Comparison of ENCODE assay signal across 2 cellular contexts in genomic region chr11:134278356-134278755, GRCh38.
TF ChIP-seq lines count a peak whose summit lies in the region.

No MANE protein-coding gene starts in this region.

TF ChIP-seq in GM23338, 12 proteins besides CTCF, POLR2A, EP300 and RAD21:
- TF ChIP-seq EZH2phosphoT487 (IDR thresholded peaks at IDR 0.05; ENCODE audit: unreplicated experiment), result no peak
- TF ChIP-seq CREB1 (CRISPR knock-in tag; IDR thresholded peaks at IDR 0.05; ENCODE audit: low read depth), result no peak
- TF ChIP-seq STAT1 (IDR thresholded peaks at IDR 0.05; ENCODE audit: unreplicated experiment), result no peak
- no peak for TF ChIP-seq ZNF331 (CRISPR knock-in tag; IDR thresholded peaks at IDR 0.05; ENCODE audit: low read depth)
- no peak for TF ChIP-seq ZNF462 (CRISPR knock-in tag; IDR thresholded peaks at IDR 0.05)
- TF ChIP-seq REST (IDR thresholded peaks at IDR 0.05; ENCODE audit: unreplicated experiment), result no peak
- no peak for TF ChIP-seq NANOG (IDR thresholded peaks at IDR 0.05; ENCODE audit: borderline replicate concordance)
- no peak for TF ChIP-seq ETS1 (IDR thresholded peaks at IDR 0.05)
- no peak for TF ChIP-seq POLR2AphosphoS5 (IDR thresholded peaks at IDR 0.05; ENCODE audit: low read depth)
- no peak for TF ChIP-seq JUNB (IDR thresholded peaks at IDR 0.05; ENCODE audit: unreplicated experiment)
- TF ChIP-seq ZNF114 (CRISPR knock-in tag; IDR thresholded peaks at IDR 0.05), result no peak
- no peak for TF ChIP-seq EZH2 (IDR thresholded peaks at IDR 0.05; ENCODE audit: low read depth, unreplicated experiment)

TF ChIP-seq in H1, 55 proteins besides CTCF, POLR2A, EP300 and RAD21:
- TF ChIP-seq SAP30 (IDR thresholded peaks at IDR 0.05; ENCODE audit: insufficient read depth, insufficient replicate concordance, low read length) (no peak), HDAC2 (IDR thresholded peaks at IDR 0.05; ENCODE audit: borderline replicate concordance in 1 of 2, low read depth in 2 of 2, low read length in 2 of 2) (no peak), TEAD4 (IDR thresholded peaks at IDR 0.05; ENCODE audit: low read depth, low read length) (no peak), CTBP2 (IDR thresholded peaks at IDR 0.05; ENCODE audit: borderline replicate concordance, insufficient read depth, insufficient read length, low read length) (no peak), CEBPB (IDR thresholded peaks at IDR 0.05; ENCODE audit: low read depth, low read length) (no peak), TAF1 (IDR thresholded peaks at IDR 0.05; ENCODE audit: low read depth, low read length) (no peak), NRF1 (IDR thresholded peaks at IDR 0.05; ENCODE audit: low read depth, low read length) (no peak), BACH1 (IDR thresholded peaks at IDR 0.05; ENCODE audit: low read length) (no peak), SIX5 (IDR thresholded peaks at IDR 0.05; ENCODE audit: low read depth, low read length) (no peak), ZNF274 (IDR thresholded peaks at IDR 0.05; ENCODE audit: borderline replicate concordance, extremely low read depth, low read length) (no peak), SP4 (IDR thresholded peaks at IDR 0.05; ENCODE audit: low read length) (no peak), USF2 (IDR thresholded peaks at IDR 0.05; ENCODE audit: low read length) (no peak), SUZ12 (IDR thresholded peaks at IDR 0.05; ENCODE audit: low read length) (no peak), ATF2 (IDR thresholded peaks at IDR 0.05; ENCODE audit: low read length) (no peak), ATF3 (IDR thresholded peaks at IDR 0.05; ENCODE audit: insufficient read depth, low read depth, low read length) (no peak), TBP (IDR thresholded peaks at IDR 0.05; ENCODE audit: low read depth, low read length) (no peak), SRF (IDR thresholded peaks at IDR 0.05; ENCODE audit: low read depth, low read length) (no peak), KDM5A (IDR thresholded peaks at IDR 0.05; ENCODE audit: low read length) (no peak), JUN (IDR thresholded peaks at IDR 0.05; ENCODE audit: low read depth, low read length) (no peak)
